9 cellular contexts compared by ENCODE assay signal in genomic region chr9:129610473-129611301, GRCh38. TPM values are rescaled to one million over a fixed set of nuclear protein-coding genes. Genes with fewer than 3 reads are reported as not detected.
DNase-seq lines count a peak whose midpoint lies in the region; ATAC-seq, FAIRE-seq and TF ChIP-seq lines count a peak whose summit lies in the region.
"Had no signal": no experiment of that assay in that cellular context is flagged by ENCODE, and none has a peak within 500 bp of the region (broad histone marks: within the 10 kb centered on the region; RNA-seq: fewer than 3 reads in every experiment).

No MANE protein-coding gene starts in this region.

- DNase-seq in DMS79 (lab: John Stamatoyannopoulos, UW) (peak; percentile 19), NOMO-1 (lab: John Stamatoyannopoulos, UW; ENCODE audit: unreplicated experiment in 2 of 2) (peak; percentile 52 to 75), H1 (ENCODE audit: low read depth in 1 of 2, low spot score in 2 of 2) (peak in 1 of 2 experiments; percentile 96)
- peak; percentile 44 for DNase-seq in activated CD8-positive, alpha-beta memory T cell treated with anti-CD3 and anti-CD28 coated beads, Interleukin-2, amount 50 U/mL, for 24 hours (ENCODE audit: extremely low read depth)
- peak; percentile 52 to 61 for DNase-seq in stimulated activated CD8-positive, alpha-beta memory T cell treated with anti-CD3 and anti-CD28 coated beads, Interleukin-15, amount 100 ng/mL, for 48 hours (ENCODE audit: low read depth in 2 of 2)

- no peaks in the 10 kb centered on the region for H3K79me2 ChIP-seq in H1 (ENCODE audit: control insufficient read depth in 1 of 2, insufficient read depth in 2 of 2, low read length in 2 of 2)

- no peaks in the 10 kb centered on the region for H3K79me1 ChIP-seq in H1 (ENCODE audit: low read depth, low read length)

- peak; percentile 90 to 95 for TF ChIP-seq RAD21 in H1 (IDR thresholded peaks at IDR 0.05 in 1 of 2, conservative IDR thresholded peaks at IDR 0.05 in 1 of 2; ENCODE audit: low read depth in 2 of 2, low read length in 2 of 2)

- no peak for FAIRE-seq in H1 (lab: Jason Lieb, UNC)
- FAIRE-seq: islet of Langerhans had no signal

- H2BK120ac ChIP-seq in H1 (replicated peaks; ENCODE audit: low read depth, low read length): no peak overlapping the region

- H3K36me3 ChIP-seq in H1 (ENCODE audit: control insufficient read depth in 2 of 4, insufficient read depth in 4 of 4, low read length in 3 of 4) (no peaks in the 10 kb centered on the region), mesodermal cell (ENCODE audit: control insufficient read depth, insufficient read depth, low read length) (no peaks in the 10 kb centered on the region)

- H2BK12ac ChIP-seq in H1 (ENCODE audit: low read depth, low read length): peak overlapping the region; percentile 35; the same call in 1 of the 2 replicates

- peaks cover 0 to 7% (median 4%) of the 10 kb centered on the region in 4 experiments; a peak in 5 of 7 replicates for H3K27me3 ChIP-seq in H1 (replicated peaks in 1 of 4; ENCODE audit: control insufficient read depth in 3 of 4, extremely low read depth in 1 of 4, insufficient read depth in 3 of 4, low read length in 3 of 4)

- peak overlapping the region; percentile 29; the same call in 1 of the 2 replicates for H4K8ac ChIP-seq in H1 (ENCODE audit: extremely low read depth, insufficient read depth, low read length)

- H4K5ac ChIP-seq in H1 (ENCODE audit: insufficient read length, low read depth, low read length): no peak overlapping the region

- H4K20me1 ChIP-seq in H1 (replicated peaks in 1 of 2; ENCODE audit: control insufficient read depth in 1 of 2, insufficient read depth in 2 of 2, low read length in 2 of 2): no peaks in the 10 kb centered on the region

- no peak for TF ChIP-seq POLR2A in H1 (IDR thresholded peaks at IDR 0.05; ENCODE audit: control extremely low read depth in 1 of 2, low read depth in 2 of 2, low read length in 2 of 2)

- no peak overlapping the region for H2AK5ac ChIP-seq in H1 (ENCODE audit: low read depth, low read length)

- H3K9ac ChIP-seq in H1 (replicated peaks in 1 of 4; ENCODE audit: extremely low read depth in 1 of 4, low read depth in 3 of 4, low read length in 3 of 4): no peak overlapping the region

- H2AFZ ChIP-seq in H1 (ENCODE audit: low read length): peak overlapping the region; percentile 74; the same call in 1 of the 2 replicates

- H3K4me1 ChIP-seq in H1 (replicated peaks in 1 of 4; ENCODE audit: control insufficient read depth in 3 of 4, insufficient read depth in 4 of 4, low read length in 3 of 4) (peaks cover 0 to 21% (median 10%) of the 10 kb centered on the region in 4 experiments; a peak in 6 of 7 replicates), mesodermal cell (ENCODE audit: control insufficient read depth, insufficient read depth, low read length, poor library complexity, severe bottlenecking) (peaks cover 25% of the 10 kb centered on the region)

- 1% methylated on average over 15 of the region's 66 CpGs; no CpG with 5 or more reads in 1 of the 2 experiments for WGBS in H1 (ENCODE audit: extremely low coverage in 1 of 2, insufficient coverage in 1 of 2, insufficient read length in 1 of 2, insufficient replicate concordance in 2 of 2, low coverage in 1 of 2, low lambda C conversion rate in 2 of 2, missing lambda C conversion rate in 1 of 2), 2 experiments
- 1% methylated on average over 58 to 60 of the region's 66 CpGs for WGBS in mesodermal cell (ENCODE audit: insufficient coverage in 2 of 2), 2 experiments

- POLR2A ChIA-PET in H1 (lab: Charles Lee; ENCODE audit: partially characterized antibody): interaction anchor here (0.8 to 1.1 kb wide), 3 partner anchors 117 to 472 kb away, joined by 3 to 6 read pairs (median 3); no protein-coding TSS in a partner anchor

- peak overlapping the region; percentile 60 for H3K18ac ChIP-seq in H1 (ENCODE audit: extremely low read depth, low read length)

- no peak overlapping the region for H3K56ac ChIP-seq in H1 (replicated peaks; ENCODE audit: insufficient read length, low read depth, low read length)

- peak overlapping the region; percentile 73; the same call in 1 of the 2 replicates for H2BK5ac ChIP-seq in H1 (ENCODE audit: low read depth, low read length)

- H3K27ac ChIP-seq in H1 (ENCODE audit: low read depth, low read length) (no peak overlapping the region), mesodermal cell (ENCODE audit: low read depth, low read length, severe bottlenecking) (no peak overlapping the region)

- H4K91ac ChIP-seq in H1 (replicated peaks; ENCODE audit: insufficient read length, low read length): peak overlapping the region; percentile 93

- CTCF ChIA-PET in H1 (lab: Charles Lee; ENCODE audit: partially characterized antibody): interaction anchor here (0.7 to 6.2 kb wide), 39 partner anchors 10 to 479 kb away, joined by 3 to 71 read pairs (median 4); partner anchors contain the start of genes C9orf50 and NTMT1

- no peak overlapping the region for H3K4ac ChIP-seq in H1 (replicated peaks; ENCODE audit: insufficient read length, low read depth, low read length)

- H2BK15ac ChIP-seq in H1 (ENCODE audit: low read length): peak overlapping the region; percentile 99; the same call in 1 of the 2 replicates

- ATAC-seq in HG02642 (IDR thresholded peaks at IDR 0.05; ENCODE audit: poor library complexity, unreplicated experiment): peak; percentile 62
- ATAC-seq in HG03139 (IDR thresholded peaks at IDR 0.05; ENCODE audit: unreplicated experiment): no peak

- peak overlapping the region; percentile 29 to 91 (median 63) for H3K4me3 ChIP-seq in H1 (ENCODE audit: extremely low read depth in 1 of 4, insufficient read depth in 2 of 4, low read depth in 3 of 4, low read length in 4 of 4)
- H3K4me3 ChIP-seq in mesodermal cell (ENCODE audit: extremely low read depth, insufficient read depth, low read length, poor library complexity, severe bottlenecking): peak overlapping the region; percentile 43

- H3K4me2 ChIP-seq in H1 (ENCODE audit: insufficient read depth in 1 of 2, low read depth in 2 of 2, low read length in 2 of 2): peak overlapping the region; percentile 11 to 92

- H2BK20ac ChIP-seq in H1 (ENCODE audit: low read length): peak overlapping the region; percentile 55; the same call in 1 of the 2 replicates

- H3K9me3 ChIP-seq in H1 (ENCODE audit: insufficient read depth in 2 of 2, low read depth in 1 of 2, low read length in 1 of 2) (no peaks in the 10 kb centered on the region), mesodermal cell (ENCODE audit: control insufficient read depth, low read length) (no peaks in the 10 kb centered on the region)

- TF ChIP-seq EP300 in H1 (IDR thresholded peaks at IDR 0.05; ENCODE audit: borderline replicate concordance in 1 of 2, low read depth in 2 of 2, low read length in 2 of 2): no peak

- no peak overlapping the region for H3K23ac ChIP-seq in H1 (ENCODE audit: insufficient read length)

- H3K14ac ChIP-seq in H1 (ENCODE audit: insufficient read length): no peak overlapping the region

- peak in 2 of 3 experiments; percentile 89 to 96; a peak in 3 of 4 replicates for TF ChIP-seq CTCF in H1 (IDR thresholded peaks at IDR 0.05; ENCODE audit: control extremely low read depth in 1 of 3, insufficient read depth in 1 of 3, low read depth in 1 of 3, low read length in 3 of 3)

- H3K23me2 ChIP-seq in H1 (ENCODE audit: low read depth, low read length): peaks cover 8% of the 10 kb centered on the region; the same call in 1 of the 2 replicates

RNA-seq across cellular contexts. Expression of gene C9orf50, which starts 10.2 kb away (rescaled TPM):
- not detected in 2 replicates for total RNA-seq in H1 (2021; fragmentation: NEBNext Ultra II Directional; extraction: Animal tissue kit (Norgen Biotek cat#: 25700))
- not detected in 2 replicates for polyA plus RNA-seq in H1 (2011; rRNA removed)
- polyA plus RNA-seq in H1 (2011; cell fraction: cytosol; rRNA removed): not detected
- 0.17 TPM for polyA plus RNA-seq in H1 (2011; cell fraction: nucleus; rRNA removed)
- not detected in 4 replicates for polyA plus RNA-seq in H1 (2012, experiment 1 of 2)
- polyA plus RNA-seq in H1 (2012, experiment 2 of 2): not detected
- polyA plus RNA-seq in H1 (2013, experiment 1 of 2): not detected
- polyA plus RNA-seq in H1 (2013, experiment 2 of 2): not detected
- not detected in 2 replicates for polyA minus RNA-seq in H1 (2011; rRNA and poly(A)+ RNA removed)
- polyA minus RNA-seq in H1 (2011; cell fraction: cytosol; rRNA and poly(A)+ RNA removed): not detected
- polyA minus RNA-seq in H1 (2011; cell fraction: nucleus; rRNA and poly(A)+ RNA removed): 0.40 TPM
- 0.29 TPM for polyA plus RNA-seq in mesodermal cell (2013, experiment 1 of 2)
- polyA plus RNA-seq in mesodermal cell (2013, experiment 2 of 2): not detected

RNA-seq across cellular contexts. Expression of gene NTMT1, which starts 15.3 kb away (rescaled TPM):
- total RNA-seq in H1 (2021; fragmentation: NEBNext Ultra II Directional; extraction: Animal tissue kit (Norgen Biotek cat#: 25700)): 66.1 and 70.2 TPM in 2 replicates
- polyA plus RNA-seq in H1 (2011; rRNA removed): 66.8 and 72.0 TPM in 2 replicates
- polyA plus RNA-seq in H1 (2011; cell fraction: cytosol; rRNA removed): 74.2 TPM
- polyA plus RNA-seq in H1 (2011; cell fraction: nucleus; rRNA removed): 49.9 TPM
- 50.4 to 65.9 TPM (median 63.1 TPM) in 4 replicates for polyA plus RNA-seq in H1 (2012, experiment 1 of 2)
- 54.6 TPM for polyA plus RNA-seq in H1 (2012, experiment 2 of 2)
- polyA plus RNA-seq in H1 (2013, experiment 1 of 2): 37.6 TPM
- polyA plus RNA-seq in H1 (2013, experiment 2 of 2): 37.1 TPM
- polyA minus RNA-seq in H1 (2011; rRNA and poly(A)+ RNA removed): 27.6 and 39.4 TPM in 2 replicates
- polyA minus RNA-seq in H1 (2011; cell fraction: cytosol; rRNA and poly(A)+ RNA removed): 13.7 TPM
- 22.0 TPM for polyA minus RNA-seq in H1 (2011; cell fraction: nucleus; rRNA and poly(A)+ RNA removed)
- polyA plus RNA-seq in mesodermal cell (2013, experiment 1 of 2): 60.6 TPM
- polyA plus RNA-seq in mesodermal cell (2013, experiment 2 of 2): 49.5 TPM

RNA-seq across cellular contexts. Expression of gene ASB6, which starts 31.3 kb away (rescaled TPM):
- total RNA-seq in H1 (2021; fragmentation: NEBNext Ultra II Directional; extraction: Animal tissue kit (Norgen Biotek cat#: 25700)): 17.3 TPM in 2 replicates
- 14.0 and 19.7 TPM in 2 replicates for polyA plus RNA-seq in H1 (2011; rRNA removed)
- 16.1 TPM for polyA plus RNA-seq in H1 (2011; cell fraction: cytosol; rRNA removed)
- polyA plus RNA-seq in H1 (2011; cell fraction: nucleus; rRNA removed): 28.1 TPM
- polyA plus RNA-seq in H1 (2012, experiment 1 of 2): 9.6 to 16.5 TPM (median 14.9 TPM) in 4 replicates
- polyA plus RNA-seq in H1 (2012, experiment 2 of 2): 14.4 TPM
- 12.1 TPM for polyA plus RNA-seq in H1 (2013, experiment 1 of 2)
- 12.0 TPM for polyA plus RNA-seq in H1 (2013, experiment 2 of 2)
- polyA minus RNA-seq in H1 (2011; rRNA and poly(A)+ RNA removed): 8.4 and 11.0 TPM in 2 replicates
- polyA minus RNA-seq in H1 (2011; cell fraction: cytosol; rRNA and poly(A)+ RNA removed): 7.3 TPM
- 9.7 TPM for polyA minus RNA-seq in H1 (2011; cell fraction: nucleus; rRNA and poly(A)+ RNA removed)
- 16.8 TPM for polyA plus RNA-seq in mesodermal cell (2013, experiment 1 of 2)
- 13.4 TPM for polyA plus RNA-seq in mesodermal cell (2013, experiment 2 of 2)

RNA-seq across cellular contexts. Expression of gene PRRX2, which starts 54.8 kb away (rescaled TPM):
- 5.8 and 7.1 TPM in 2 replicates for total RNA-seq in H1 (2021; fragmentation: NEBNext Ultra II Directional; extraction: Animal tissue kit (Norgen Biotek cat#: 25700))
- polyA plus RNA-seq in H1 (2011; rRNA removed): 9.2 and 10.9 TPM in 2 replicates
- polyA plus RNA-seq in H1 (2011; cell fraction: cytosol; rRNA removed): 6.7 TPM
- polyA plus RNA-seq in H1 (2011; cell fraction: nucleus; rRNA removed): 5.3 TPM
- polyA plus RNA-seq in H1 (2012, experiment 1 of 2): 1.6 to 5.6 TPM (median 4.0 TPM) in 4 replicates
- 5.6 TPM for polyA plus RNA-seq in H1 (2012, experiment 2 of 2)
- 7.2 TPM for polyA plus RNA-seq in H1 (2013, experiment 1 of 2)
- 7.7 TPM for polyA plus RNA-seq in H1 (2013, experiment 2 of 2)
- polyA minus RNA-seq in H1 (2011; rRNA and poly(A)+ RNA removed): 0.46 and 0.57 TPM in 2 replicates
- 2.1 TPM for polyA minus RNA-seq in H1 (2011; cell fraction: cytosol; rRNA and poly(A)+ RNA removed)
- polyA minus RNA-seq in H1 (2011; cell fraction: nucleus; rRNA and poly(A)+ RNA removed): 1.3 TPM
- polyA plus RNA-seq in mesodermal cell (2013, experiment 1 of 2): 19.4 TPM
- 14.9 TPM for polyA plus RNA-seq in mesodermal cell (2013, experiment 2 of 2)
